10 cellular contexts compared by ENCODE assay signal in the genomic region with DNA sequence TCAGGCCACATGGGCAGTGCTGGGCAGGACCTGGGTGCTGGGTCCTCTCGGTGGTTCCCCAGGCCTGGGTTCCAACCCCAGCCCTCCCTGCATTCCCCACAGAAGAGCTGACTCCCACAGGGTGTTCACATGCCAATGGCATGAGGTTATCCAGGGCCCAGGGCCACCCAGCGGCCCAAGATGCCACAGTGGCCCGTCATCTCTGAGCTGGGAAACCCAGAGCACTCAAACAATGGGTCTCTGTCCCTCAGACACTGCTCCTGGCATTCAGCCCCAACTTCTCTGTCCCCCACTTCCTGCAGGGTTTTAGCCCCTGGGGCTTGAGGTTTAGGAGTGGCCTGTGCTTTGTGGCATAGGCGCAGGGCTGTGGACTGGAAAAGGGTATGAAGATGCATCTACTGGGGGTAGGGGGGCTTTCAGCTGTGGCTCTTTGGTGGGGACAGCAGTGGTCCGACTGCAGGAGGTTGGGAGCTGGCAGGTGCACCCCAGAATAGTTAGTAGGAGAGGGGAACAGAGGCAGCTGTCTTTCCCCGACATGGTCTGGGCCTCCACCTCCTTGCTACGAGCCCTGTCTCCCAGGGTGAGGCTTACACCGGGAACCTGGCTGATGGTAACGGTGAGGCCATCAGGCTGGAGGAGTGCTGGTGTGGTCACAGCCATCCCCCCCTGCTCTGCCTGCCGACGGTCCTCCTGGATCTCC. TPM values are rescaled to one million over a fixed set of nuclear protein-coding genes. Genes with fewer than 3 reads are reported as not detected.
DNase-seq lines count a peak whose midpoint lies in the region; ATAC-seq and TF ChIP-seq lines count a peak whose summit lies in the region.
"Had no signal": no experiment of that assay in that cellular context is flagged by ENCODE, and none has a peak within 500 bp of the region (broad histone marks: within the 10 kb centered on the region; RNA-seq: fewer than 3 reads in every experiment).

No MANE protein-coding gene starts in this region.

- BruUV-seq in OCI-LY7 (replicated peaks; lab: Mats Ljungman, UMichigan), result no TSS peak

- DNase-seq in RPMI7951 (ENCODE audit: low read depth), result peak; percentile 99
- DNase-seq in fibroblast of gingiva (ENCODE audit: low read depth), result peak; percentile 77
- DNase-seq in cerebellum (ENCODE audit: low spot score), result no peak
- no peak for DNase-seq in NCI-H446 (lab: John Stamatoyannopoulos, UW)
- no peak for DNase-seq in OCI-LY7 (ENCODE audit: low spot score)
- DNase-seq: CD8-positive, alpha-beta T cell had no signal

- H3K4me1 ChIP-seq in ACC112 (ENCODE audit: control insufficient read depth, insufficient read depth, low read length, unreplicated experiment) (peaks cover 91% of the 10 kb centered on the region), OCI-LY7 (ENCODE audit: insufficient read depth, low read length, poor library complexity, severe bottlenecking) (peaks cover 10% of the 10 kb centered on the region)

- peaks cover 5% of the 10 kb centered on the region for H3K27me3 Mint-ChIP-seq in nephron (ENCODE audit: low read depth)
- H3K27me3 Mint-ChIP-seq: stimulated activated memory B cell treated with anti-CD40 and anti-IgM and Interleukin-4, amounts not matched to agents 10 μg/mL and 1 μg/mL and 100 μg/mL, for 72 hours had no signal

- no peaks in the 10 kb centered on the region for H3K36me3 Mint-ChIP-seq in nephron (ENCODE audit: low read depth)
- H3K36me3 Mint-ChIP-seq: CD8-positive, alpha-beta T cell; stimulated activated memory B cell treated with anti-CD40 and anti-IgM and Interleukin-4, amounts not matched to agents 10 μg/mL and 1 μg/mL and 100 μg/mL, for 72 hours had no signal

- H3K27me3 ChIP-seq in ACC112 (ENCODE audit: insufficient read depth, low read length), result no peaks in the 10 kb centered on the region

- H3K27ac ChIP-seq in ACC112 (ENCODE audit: low read depth, low read length) (peak overlapping the region; percentile 95), OCI-LY7 (ENCODE audit: low read depth, low read length, poor library complexity, severe bottlenecking) (no peak overlapping the region)

- CTCF ChIA-PET in OCI-LY7 (lab: Charles Lee; ENCODE audit: unreplicated experiment), result interaction anchor here (1.1 to 1.6 kb wide), 2 partner anchors 16 to 19 kb away, joined by 3 to 5 read pairs; no protein-coding TSS in a partner anchor

- POLR2A ChIA-PET in OCI-LY7 (lab: Charles Lee), result no interaction called here

- intact Hi-C loops in OCI-LY7 (cut with micrococcal nuclease; ENCODE audit: unreplicated experiment), result loop anchor here (1.0 kb wide), 2 partner anchors 18 to 60 kb away; no protein-coding TSS in a partner anchor

- H3K4me3 Mint-ChIP-seq in nephron, result no peak overlapping the region
- H3K4me3 Mint-ChIP-seq: CD8-positive, alpha-beta T cell; stimulated activated memory B cell treated with anti-CD40 and anti-IgM and Interleukin-4, amounts not matched to agents 10 μg/mL and 1 μg/mL and 100 μg/mL, for 72 hours had no signal

- no peak for ATAC-seq in GM19463 (IDR thresholded peaks at IDR 0.05; ENCODE audit: unreplicated experiment)
- ATAC-seq: stimulated activated memory B cell treated with anti-CD40 and anti-IgM and Interleukin-4, amounts not matched to agents 10 μg/mL and 1 μg/mL and 100 μg/mL, for 72 hours had no signal

- H3K9me3 ChIP-seq in OCI-LY7 (ENCODE audit: low read length), result no peaks in the 10 kb centered on the region

- no peaks in the 10 kb centered on the region for H3K9me2 ChIP-seq in OCI-LY7 (ENCODE audit: insufficient read depth, low read length)

- no peaks in the 10 kb centered on the region for H4K20me1 ChIP-seq in OCI-LY7 (ENCODE audit: insufficient read depth, low read length)

- H3K4me3 ChIP-seq in ACC112 (ENCODE audit: low read depth, low read length) (peak overlapping the region; percentile 77), OCI-LY7 (ENCODE audit: low read depth, low read length, poor library complexity, severe bottlenecking) (no peak overlapping the region)

- peak overlapping the region in 2 of 3 experiments; percentile 81 to 87 for H3K27ac Mint-ChIP-seq in nephron
- H3K27ac Mint-ChIP-seq: CD8-positive, alpha-beta T cell; stimulated activated memory B cell treated with anti-CD40 and anti-IgM and Interleukin-4, amounts not matched to agents 10 μg/mL and 1 μg/mL and 100 μg/mL, for 72 hours had no signal

- H3K9me3 Mint-ChIP-seq in nephron, result no peaks in the 10 kb centered on the region
- H3K9me3 Mint-ChIP-seq: CD8-positive, alpha-beta T cell; stimulated activated memory B cell treated with anti-CD40 and anti-IgM and Interleukin-4, amounts not matched to agents 10 μg/mL and 1 μg/mL and 100 μg/mL, for 72 hours had no signal

- H2AFZ ChIP-seq in ACC112 (ENCODE audit: low read length, unreplicated experiment), result no peak overlapping the region
- no peak overlapping the region for H2AFZ ChIP-seq in OCI-LY7 (ENCODE audit: low read length)

- no peak overlapping the region for H3K4me2 ChIP-seq in OCI-LY7 (ENCODE audit: low read length)

- peaks cover 60% of the 10 kb centered on the region for H3K4me1 Mint-ChIP-seq in nephron

- H3K79me2 ChIP-seq in ACC112 (ENCODE audit: control insufficient read depth, insufficient read depth, low read length, unreplicated experiment) (peaks cover 28% of the 10 kb centered on the region), OCI-LY7 (ENCODE audit: insufficient read depth, low read depth, low read length) (no peaks in the 10 kb centered on the region)

- H3K36me3 ChIP-seq in ACC112 (ENCODE audit: insufficient read depth, low read length) (no peaks in the 10 kb centered on the region), OCI-LY7 (ENCODE audit: insufficient read depth, low read length) (no peaks in the 10 kb centered on the region)

- TF ChIP-seq CTCF in nephron (IDR thresholded peaks at IDR 0.05; ENCODE audit: unreplicated experiment in 3 of 3) (peak in 1 of 3 experiments; percentile 14), OCI-LY7 (conservative IDR thresholded peaks at IDR 0.05; ENCODE audit: low read length) (no peak)

RNA-seq across cellular contexts. Expression of a gene that starts 1.7 kb away (rescaled TPM):
- total RNA-seq in RPMI7951 (2014; rRNA removed; shearing (Covaris generic)), result 8.1 and 8.5 TPM in 2 replicates
- total RNA-seq in cerebellum, result 0.73 TPM
- total RNA-seq in OCI-LY7 (2014; rRNA removed; shearing (Covaris generic)), result 0.15 TPM in 1 of 2 replicates, not detected in the other
- 1.4 TPM in 2 replicates for total RNA-seq in OCI-LY7 (2022)

RNA-seq across cellular contexts. Expression of a gene that starts 11.8 kb away (rescaled TPM):
- total RNA-seq in RPMI7951 (2014; rRNA removed; shearing (Covaris generic)), result not detected in 2 replicates
- total RNA-seq in cerebellum (not detected), OCI-LY7 (2022) (not detected in 2 replicates)
- not detected in 2 replicates for total RNA-seq in OCI-LY7 (2014; rRNA removed; shearing (Covaris generic))
- total RNA-seq: CD8-positive, alpha-beta T cell had no signal

RNA-seq across cellular contexts. Expression of a gene that starts 15.6 kb away (rescaled TPM):
- 23.0 and 25.6 TPM in 2 replicates for total RNA-seq in RPMI7951 (2014; rRNA removed; shearing (Covaris generic))
- 13.2 TPM for total RNA-seq in cerebellum
- total RNA-seq in OCI-LY7 (2014; rRNA removed; shearing (Covaris generic)), result 1.1 and 3.3 TPM in 2 replicates
- 4.4 and 5.3 TPM in 2 replicates for total RNA-seq in OCI-LY7 (2022)

RNA-seq across cellular contexts. Expression of a gene that starts 18.9 kb away (rescaled TPM):
- 0.24 and 0.59 TPM in 2 replicates for total RNA-seq in RPMI7951 (2014; rRNA removed; shearing (Covaris generic))
- total RNA-seq in cerebellum (30.9 TPM), OCI-LY7 (2022) (0.25 and 0.26 TPM in 2 replicates)
- total RNA-seq in OCI-LY7 (2014; rRNA removed; shearing (Covaris generic)), result 0.03 and 0.08 TPM in 2 replicates

RNA-seq across cellular contexts. Expression of a gene that starts 31.3 kb away (rescaled TPM):
- total RNA-seq in RPMI7951 (2014; rRNA removed; shearing (Covaris generic)), result 1.4 and 1.6 TPM in 2 replicates
- total RNA-seq in cerebellum, result 4.4 TPM
- not detected in 2 replicates for total RNA-seq in OCI-LY7 (2014; rRNA removed; shearing (Covaris generic))
- 9.2 and 9.6 TPM in 2 replicates for total RNA-seq in OCI-LY7 (2022)

Comparison
In these comparisons a context has a peak if more than half of its experiments do, and no peak if none do; other contexts are left out.
1. DNase-seq: peak in RPMI7951 (single experiment) and fibroblast of gingiva (single experiment); none in cerebellum (single experiment), NCI-H446 (0 of 2) and OCI-LY7 (single experiment).